In the genomic region with DNA sequence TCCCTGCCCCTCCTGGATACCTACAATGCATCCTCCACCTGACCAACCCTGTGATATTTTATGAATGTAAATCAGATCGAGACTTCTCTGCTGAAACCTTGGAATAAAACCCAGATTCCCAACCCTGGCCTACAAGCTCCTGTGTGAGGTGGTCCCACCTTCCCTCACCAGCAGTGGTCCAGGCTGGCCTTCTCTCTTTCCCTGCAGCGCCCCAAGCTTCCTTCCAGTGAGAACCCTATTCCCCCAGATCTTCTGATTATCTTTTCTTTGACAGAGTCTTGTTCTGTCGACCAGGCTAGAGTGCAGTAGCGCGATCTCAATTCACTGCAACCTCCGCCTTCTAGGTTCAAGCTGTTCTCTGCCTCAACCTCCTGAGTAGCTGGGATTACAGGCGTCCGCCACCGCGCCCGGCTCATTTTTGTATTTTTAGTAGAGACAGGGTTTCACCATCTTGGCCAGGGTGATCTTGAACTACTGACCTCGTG, we compare ENCODE assay signal across 12 cellular contexts.
DNase-seq lines count a peak whose midpoint lies in the region; ATAC-seq, FAIRE-seq and TF ChIP-seq lines count a peak whose summit lies in the region.
"Had no signal": no experiment of that assay in that cellular context is flagged by ENCODE, and none has a peak within 500 bp of the region (broad histone marks: within the 10 kb centered on the region; RNA-seq: fewer than 3 reads in every experiment).

No MANE protein-coding gene starts in this region.

- H3K27me3 Mint-ChIP-seq in activated naive CD4-positive, alpha-beta T cell treated with anti-CD3 and anti-CD28 coated beads, Interleukin-2, amount 10 ng/mL, durations not matched to agents 7 days and 5 days: peaks cover 21% of the 10 kb centered on the region

- H3K4me3 Mint-ChIP-seq in activated naive CD4-positive, alpha-beta T cell treated with anti-CD3 and anti-CD28 coated beads, Interleukin-2, amount 10 ng/mL, durations not matched to agents 7 days and 5 days: peak overlapping the region; percentile 7
- H3K4me3 Mint-ChIP-seq in stimulated activated effector memory CD8-positive, alpha-beta T cell treated with anti-CD3 and anti-CD28 coated beads, Interleukin-12 subunit alpha, Interleukin-12 subunit beta, amount 100 ng/mL, for 72 hours: peak overlapping the region; percentile 84

- peak overlapping the region; percentile 72 for H3K27ac Mint-ChIP-seq in activated naive CD4-positive, alpha-beta T cell treated with anti-CD3 and anti-CD28 coated beads, Interleukin-2, amount 10 ng/mL, durations not matched to agents 7 days and 5 days
- peak overlapping the region; percentile 89 for H3K27ac Mint-ChIP-seq in stimulated activated effector memory CD8-positive, alpha-beta T cell treated with anti-CD3 and anti-CD28 coated beads, Interleukin-12 subunit alpha, Interleukin-12 subunit beta, amount 100 ng/mL, for 72 hours
- H3K27ac Mint-ChIP-seq: activated T-cell treated with anti-CD3 and anti-CD28 coated beads, Interleukin-2, amount 50 U/mL, for 72 hours had no signal

- DNase-seq in activated naive CD4-positive, alpha-beta T cell treated with anti-CD3 and anti-CD28 coated beads, Interleukin-2, amount 10 ng/mL, durations not matched to agents 7 days and 5 days: no peak
- no peak for DNase-seq in activated naive CD4-positive, alpha-beta T cell (lab: John Stamatoyannopoulos, UW)
- DNase-seq in RWPE1 (ENCODE audit: low spot score) (no peak), RCC 7860 (ENCODE audit: low spot score) (no peak), NCI-H2171 (lab: John Stamatoyannopoulos, UW) (no peak)
- DNase-seq in stimulated activated effector memory CD8-positive, alpha-beta T cell treated with anti-CD3 and anti-CD28 coated beads, Interleukin-12 subunit alpha, Interleukin-12 subunit beta, amount 100 ng/mL, for 72 hours (ENCODE audit: low spot score in 2 of 2): no peak
- DNase-seq: DND-41 had no signal

- FAIRE-seq in RCC 7860 (lab: Jason Lieb, UNC): no peak

- H3K36me3 Mint-ChIP-seq in activated naive CD4-positive, alpha-beta T cell treated with anti-CD3 and anti-CD28 coated beads, Interleukin-2, amount 10 ng/mL, durations not matched to agents 7 days and 5 days: peaks cover 12% of the 10 kb centered on the region
- H3K36me3 Mint-ChIP-seq in stimulated activated effector memory CD8-positive, alpha-beta T cell treated with anti-CD3 and anti-CD28 coated beads, Interleukin-12 subunit alpha, Interleukin-12 subunit beta, amount 100 ng/mL, for 72 hours: peaks cover 19% of the 10 kb centered on the region

- POLR2A ChIA-PET in RWPE1 (lab: Yijun Ruan, JAX; ENCODE audit: low non-redundant PET): no interaction called here

- H3K4me3 ChIP-seq in iPS-15b (ENCODE audit: low read depth, low read length): peak overlapping the region; percentile 24
- H3K4me3 ChIP-seq: SK-N-MC had no signal

- H3K4me1 Mint-ChIP-seq in activated naive CD4-positive, alpha-beta T cell treated with anti-CD3 and anti-CD28 coated beads, Interleukin-2, amount 10 ng/mL, durations not matched to agents 7 days and 5 days: peaks cover 31% of the 10 kb centered on the region
- H3K4me1 Mint-ChIP-seq in stimulated activated effector memory CD8-positive, alpha-beta T cell treated with anti-CD3 and anti-CD28 coated beads, Interleukin-12 subunit alpha, Interleukin-12 subunit beta, amount 100 ng/mL, for 72 hours: peaks cover 33% of the 10 kb centered on the region

- no peak for TF ChIP-seq CTCF in RWPE1 (conservative IDR thresholded peaks at IDR 0.05; ENCODE audit: low read depth)

- H3K9ac ChIP-seq in iPS-15b (ENCODE audit: low read depth, low read length): no peak overlapping the region

- H3K9me3 Mint-ChIP-seq in activated naive CD4-positive, alpha-beta T cell treated with anti-CD3 and anti-CD28 coated beads, Interleukin-2, amount 10 ng/mL, durations not matched to agents 7 days and 5 days: no peaks in the 10 kb centered on the region
- H3K9me3 Mint-ChIP-seq in stimulated activated effector memory CD8-positive, alpha-beta T cell treated with anti-CD3 and anti-CD28 coated beads, Interleukin-12 subunit alpha, Interleukin-12 subunit beta, amount 100 ng/mL, for 72 hours: no peaks in the 10 kb centered on the region
- H3K9me3 Mint-ChIP-seq: activated T-cell treated with anti-CD3 and anti-CD28 coated beads, Interleukin-2, amount 50 U/mL, for 72 hours had no signal

- H3K9me3 ChIP-seq in iPS-15b (ENCODE audit: control insufficient read depth, insufficient read depth, low read length): no peaks in the 10 kb centered on the region

- H3K4me1 ChIP-seq in iPS-15b (ENCODE audit: control insufficient read depth, insufficient read depth, low read length): peaks cover 6% of the 10 kb centered on the region

- CTCF ChIA-PET in activated naive CD4-positive, alpha-beta T cell treated with anti-CD3 and anti-CD28 coated beads, Interleukin-2, amount 10 ng/mL, durations not matched to agents 7 days and 5 days (lab: Charles Lee): interaction anchor here (1.2 kb wide), 1 partner anchor 26 kb away, joined by 3 read pairs; no protein-coding TSS in a partner anchor
- CTCF ChIA-PET in RWPE1 (lab: Yijun Ruan, JAX): interaction anchor here (0.7 kb wide), 1 partner anchor 437 kb away, joined by 4 read pairs; no protein-coding TSS in a partner anchor

- ATAC-seq in stimulated activated effector memory CD8-positive, alpha-beta T cell treated with anti-CD3 and anti-CD28 coated beads, Interleukin-12 subunit alpha, Interleukin-12 subunit beta, amount 100 ng/mL, for 72 hours: no peak
- no peak for ATAC-seq in GM21786 (IDR thresholded peaks at IDR 0.05; ENCODE audit: unreplicated experiment)

- H3K27ac ChIP-seq in RWPE1: peak overlapping the region; percentile 100
- H3K27ac ChIP-seq: SK-N-MC, WERI-Rb-1 had no signal

- H3K36me3 ChIP-seq in iPS-15b (ENCODE audit: control insufficient read depth, insufficient read depth, low read length): no peaks in the 10 kb centered on the region

- H3K27me3 ChIP-seq in iPS-15b (ENCODE audit: control insufficient read depth, insufficient read depth, low read length): no peaks in the 10 kb centered on the region
